ENCODE assay signal across 18 cellular contexts in the genomic region with DNA sequence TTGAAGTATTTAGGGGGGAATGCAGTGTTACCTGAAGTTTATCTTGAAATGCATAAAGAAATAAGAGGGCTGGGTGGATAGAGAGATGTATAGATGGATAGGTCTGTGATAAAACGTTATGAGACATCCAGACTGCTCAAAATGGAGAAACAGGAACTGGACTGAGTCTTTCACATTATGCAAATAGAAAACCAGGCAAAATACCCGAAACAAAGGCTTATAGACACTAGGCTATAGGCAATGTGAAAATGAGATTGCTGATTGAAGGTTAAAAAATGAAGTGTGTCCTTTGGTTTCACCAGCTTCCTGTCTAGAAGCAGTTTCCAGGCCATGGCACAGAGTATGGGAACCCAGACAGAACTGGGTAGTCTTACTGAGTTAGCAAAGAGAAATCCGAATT. TPM values are rescaled to one million over a fixed set of nuclear protein-coding genes. Genes with fewer than 3 reads are reported as not detected.
DNase-seq lines count a peak whose midpoint lies in the region; ATAC-seq lines count a peak whose summit lies in the region.
"Had no signal": no experiment of that assay in that cellular context is flagged by ENCODE, and none has a peak within 500 bp of the region (broad histone marks: within the 10 kb centered on the region; RNA-seq: fewer than 3 reads in every experiment).

No MANE protein-coding gene starts in this region.

- no peak overlapping the region for H3K4me3 Mint-ChIP-seq in stimulated activated naive B cell treated with anti-CD40 and anti-IgM and Interleukin-4, amounts not matched to agents 10 μg/mL and 1 μg/mL and 100 μg/mL, for 72 hours
- H3K4me3 Mint-ChIP-seq in activated naive CD8-positive, alpha-beta T cell treated with anti-CD3 and anti-CD28 coated beads for 36 hours = no peak overlapping the region
- H3K4me3 Mint-ChIP-seq: mesothelial cell of epicardium, T-cell had no signal

- H3K9me3 Mint-ChIP-seq in stimulated activated naive B cell treated with anti-CD40 and anti-IgM and Interleukin-4, amounts not matched to agents 10 μg/mL and 1 μg/mL and 100 μg/mL, for 72 hours = peaks cover 7 to 8% of the 10 kb centered on the region in 2 donors
- peaks cover 4% of the 10 kb centered on the region for H3K9me3 Mint-ChIP-seq in activated naive CD8-positive, alpha-beta T cell treated with anti-CD3 and anti-CD28 coated beads for 36 hours

- peaks cover 8 to 9% of the 10 kb centered on the region in 2 donors for H3K36me3 Mint-ChIP-seq in stimulated activated naive B cell treated with anti-CD40 and anti-IgM and Interleukin-4, amounts not matched to agents 10 μg/mL and 1 μg/mL and 100 μg/mL, for 72 hours
- H3K36me3 Mint-ChIP-seq in activated naive CD8-positive, alpha-beta T cell treated with anti-CD3 and anti-CD28 coated beads for 36 hours = no peaks in the 10 kb centered on the region
- H3K36me3 Mint-ChIP-seq: T-cell had no signal

- no peak overlapping the region for H3K27ac Mint-ChIP-seq in stimulated activated naive B cell treated with anti-CD40 and anti-IgM and Interleukin-4, amounts not matched to agents 10 μg/mL and 1 μg/mL and 100 μg/mL, for 72 hours
- H3K27ac Mint-ChIP-seq in activated naive CD8-positive, alpha-beta T cell treated with anti-CD3 and anti-CD28 coated beads for 36 hours = no peak overlapping the region
- H3K27ac Mint-ChIP-seq: mesothelial cell of epicardium, T-cell had no signal

- H3K27me3 ChIP-seq in HAP-1 (ENCODE audit: low read depth) = no peaks in the 10 kb centered on the region
- H3K27me3 ChIP-seq: stomach had no signal

- peaks cover 5 to 9% of the 10 kb centered on the region in 2 donors for H3K27me3 Mint-ChIP-seq in stimulated activated naive B cell treated with anti-CD40 and anti-IgM and Interleukin-4, amounts not matched to agents 10 μg/mL and 1 μg/mL and 100 μg/mL, for 72 hours
- no peaks in the 10 kb centered on the region for H3K27me3 Mint-ChIP-seq in activated naive CD8-positive, alpha-beta T cell treated with anti-CD3 and anti-CD28 coated beads for 36 hours

- ATAC-seq in GM18868 (IDR thresholded peaks at IDR 0.05; ENCODE audit: unreplicated experiment) = peak; percentile 76
- ATAC-seq in GM21717 (IDR thresholded peaks at IDR 0.05; ENCODE audit: unreplicated experiment) = peak; percentile 79
- ATAC-seq in HG03439 (IDR thresholded peaks at IDR 0.05; ENCODE audit: unreplicated experiment) = peak; percentile 43
- ATAC-seq in stimulated activated naive B cell treated with anti-CD40 and anti-IgM and Interleukin-4, amounts not matched to agents 10 μg/mL and 1 μg/mL and 100 μg/mL, for 72 hours (replicated peaks) = peak; percentile 65 to 69
- ATAC-seq: T-cell had no signal

- in situ Hi-C loops in HAP-1 (cut with MboI; ENCODE audit: low sequenced_read_pairs) = no loop called here

- H3K4me1 ChIP-seq in HAP-1 = peaks cover 11% of the 10 kb centered on the region

- no peak overlapping the region for H3K4me3 ChIP-seq in HAP-1
- H3K4me3 ChIP-seq: stomach had no signal

- H3K9me3 ChIP-seq in HAP-1 = peaks cover 2% of the 10 kb centered on the region

- H3K4me1 Mint-ChIP-seq in stimulated activated naive B cell treated with anti-CD40 and anti-IgM and Interleukin-4, amounts not matched to agents 10 μg/mL and 1 μg/mL and 100 μg/mL, for 72 hours = peaks cover 4 to 9% of the 10 kb centered on the region in 2 donors
- peaks cover 10% of the 10 kb centered on the region for H3K4me1 Mint-ChIP-seq in activated naive CD8-positive, alpha-beta T cell treated with anti-CD3 and anti-CD28 coated beads for 36 hours

- no peaks in the 10 kb centered on the region for H3K36me3 ChIP-seq in HAP-1 (replicated peaks)
- H3K36me3 ChIP-seq: stomach had no signal

- no peak for DNase-seq in stimulated activated naive B cell treated with anti-CD40 and anti-IgM and Interleukin-4, amounts not matched to agents 10 μg/mL and 1 μg/mL and 100 μg/mL, for 72 hours
- DNase-seq in OCI-M2 (lab: John Stamatoyannopoulos, UW; ENCODE audit: unreplicated experiment) (no peak), HAP-1 (ENCODE audit: low spot score in 2 of 2) (no peak)
- DNase-seq in activated naive CD8-positive, alpha-beta T cell treated with anti-CD3 and anti-CD28 coated beads for 36 hours = no peak
- DNase-seq: activated CD4-positive, alpha-beta T cell treated with anti-CD3 and anti-CD28 coated beads for 4 hours; activated T-cell treated with anti-CD3 and anti-CD28 coated beads, Interleukin-2, amount 50 U/mL, for 1 hour; central memory CD4-positive, alpha-beta T cell; islet precursor cell; NCI-H510A; stomach; T-cell had no signal

RNA-seq across cellular contexts. Expression of gene SLC3A1, which starts 24.9 kb away (rescaled TPM):
- total RNA-seq in activated naive CD8-positive, alpha-beta T cell treated with anti-CD3 and anti-CD28 coated beads for 36 hours = not detected
- total RNA-seq: glomerular endothelial cell, H1, skeletal muscle tissue had no signal
